Comparison of ENCODE assay signal across 8 cellular contexts in genomic region chr13:74132768-74133656, GRCh38. TPM values are rescaled to one million over a fixed set of nuclear protein-coding genes. Genes with fewer than 3 reads are reported as not detected.
DNase-seq lines count a peak whose midpoint lies in the region; ATAC-seq and TF ChIP-seq lines count a peak whose summit lies in the region.

No MANE protein-coding gene starts in this region.

- peak overlapping the region; percentile 88 to 99 (median 90) for H3K27ac ChIP-seq in Peyer's patch

- no peak for TF ChIP-seq POLR2A in Peyer's patch (IDR thresholded peaks at IDR 0.05)

- H3K27ac Mint-ChIP-seq in activated naive CD4-positive, alpha-beta T cell treated with anti-CD3 and anti-CD28 coated beads for 36 hours = peak overlapping the region; percentile 96

- POLR2A ChIA-PET in GM10248 (lab: Yijun Ruan, JAX) = interaction anchor here (0.6 kb wide), 1 partner anchor 22 kb away, joined by 3 read pairs; no protein-coding TSS in a partner anchor

- H3K4me3 ChIP-seq in Peyer's patch = peak overlapping the region; percentile 71 to 92 (median 86)

- ATAC-seq in GM18909 (IDR thresholded peaks at IDR 0.05; ENCODE audit: poor library complexity, unreplicated experiment) (no peak), HG02759 (IDR thresholded peaks at IDR 0.05; ENCODE audit: unreplicated experiment) (no peak)

- TF ChIP-seq CTCF in GM10248 (IDR thresholded peaks at IDR 0.05; ENCODE audit: control extremely low read depth, extremely low read depth, low read depth, missing control alignments) (no peak), Peyer's patch (IDR thresholded peaks at IDR 0.05) (no peak)

- DNase-seq in GM10248 (ENCODE audit: extremely low spot score) (peak; percentile 13), Peyer's patch (peak; percentile 40 to 66 (median 52)), head of caudate nucleus (peak in 35 of 42 donors; percentile 9 to 63 (median 30)), pons (ENCODE audit: low spot score) (peak; percentile 47), GF-D8 (lab: John Stamatoyannopoulos, UW) (no peak)
- peak; percentile 62 for DNase-seq in activated naive CD4-positive, alpha-beta T cell treated with anti-CD3 and anti-CD28 coated beads for 36 hours

- H3K4me1 Mint-ChIP-seq in activated naive CD4-positive, alpha-beta T cell treated with anti-CD3 and anti-CD28 coated beads for 36 hours (ENCODE audit: low read depth) = peaks cover 38% of the 10 kb centered on the region

- no peaks in the 10 kb centered on the region for H3K9me3 ChIP-seq in Peyer's patch

- CTCF ChIA-PET in GM10248 (lab: Yijun Ruan, JAX) = no interaction called here
- CTCF ChIA-PET in activated naive CD4-positive, alpha-beta T cell treated with anti-CD3 and anti-CD28 coated beads for 36 hours (lab: Charles Lee) = interaction anchor here (0.6 to 4.0 kb wide), 6 partner anchors 46 to 366 kb away, joined by 3 to 22 read pairs (median 4); no protein-coding TSS in a partner anchor

- no peaks in the 10 kb centered on the region for H3K9me3 Mint-ChIP-seq in activated naive CD4-positive, alpha-beta T cell treated with anti-CD3 and anti-CD28 coated beads for 36 hours

- peaks cover 0 to 24% (median 5%) of the 10 kb centered on the region in 4 donors for H3K4me1 ChIP-seq in Peyer's patch

- intact Hi-C loops in activated naive CD4-positive, alpha-beta T cell treated with anti-CD3 and anti-CD28 coated beads for 36 hours (cut with micrococcal nuclease) = loop anchor here (1.0 to 10.0 kb wide), 10 partner anchors 18 to 1406 kb away; partner anchors contain the start of genes BORA, COMMD6, KLF5 and MZT1
- intact Hi-C loops in head of caudate nucleus (cut with DNase I) = loop anchor here (5.0 kb wide), 1 partner anchor 444 kb away; no protein-coding TSS in a partner anchor

- H3K27me3 Mint-ChIP-seq in activated naive CD4-positive, alpha-beta T cell treated with anti-CD3 and anti-CD28 coated beads for 36 hours (ENCODE audit: low read depth) = no peaks in the 10 kb centered on the region

- peaks cover 4% of the 10 kb centered on the region for H3K36me3 Mint-ChIP-seq in activated naive CD4-positive, alpha-beta T cell treated with anti-CD3 and anti-CD28 coated beads for 36 hours (ENCODE audit: low read depth)

- H3K36me3 ChIP-seq in Peyer's patch = no peaks in the 10 kb centered on the region

- H3K27me3 ChIP-seq in Peyer's patch = no peaks in the 10 kb centered on the region

- H3K4me3 Mint-ChIP-seq in activated naive CD4-positive, alpha-beta T cell treated with anti-CD3 and anti-CD28 coated beads for 36 hours = peak overlapping the region; percentile 91

RNA-seq across cellular contexts. Expression of gene KLF12, which starts 1.2 kb away (rescaled TPM):
- 10 to 100 TPM in 1 of 4 donors, 1 to 10 TPM in 3; 1.4 to 23.1 (median 2.7) TPM for total RNA-seq in Peyer's patch
- 10 to 100 TPM; 19.4 to 19.9 TPM for total RNA-seq in activated naive CD4-positive, alpha-beta T cell treated with anti-CD3 and anti-CD28 coated beads for 36 hours
